Comparison of ENCODE assay signal across 11 cellular contexts in the genomic region with DNA sequence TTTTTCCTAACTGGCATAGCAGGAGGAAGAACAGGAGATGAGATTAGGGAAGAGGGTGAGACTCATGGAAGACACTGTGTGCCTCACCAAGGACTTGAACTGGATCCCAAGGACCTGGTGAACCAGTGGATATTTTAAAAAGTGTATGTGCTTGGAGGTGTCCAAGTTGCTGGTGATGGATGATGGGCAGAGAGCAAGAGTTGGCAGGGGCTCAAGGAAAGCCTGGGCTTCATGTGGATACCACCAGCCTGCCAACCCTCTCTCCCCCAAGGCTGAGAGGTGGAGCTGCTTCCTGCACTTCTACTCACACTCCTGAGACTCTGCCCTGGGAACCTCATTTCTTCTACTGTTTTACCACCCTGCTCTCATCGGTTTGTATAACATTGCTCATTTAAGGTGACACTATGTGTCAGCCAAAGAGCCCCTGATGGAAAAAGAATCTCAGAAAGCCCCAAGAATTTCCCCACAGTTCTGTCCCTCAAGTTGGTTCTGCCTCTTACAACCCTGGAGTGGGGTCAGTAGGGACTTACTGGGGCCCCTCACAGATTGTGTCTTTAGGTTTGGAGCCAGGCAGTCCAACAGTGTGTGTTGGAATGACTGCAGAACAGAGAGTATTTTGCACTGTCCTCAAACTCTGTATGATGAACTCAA. TPM values are rescaled to one million over a fixed set of nuclear protein-coding genes. Genes with fewer than 3 reads are reported as not detected.
DNase-seq lines count a peak whose midpoint lies in the region; ATAC-seq and TF ChIP-seq lines count a peak whose summit lies in the region.
"Had no signal": no experiment of that assay in that cellular context is flagged by ENCODE, and none has a peak within 500 bp of the region (broad histone marks: within the 10 kb centered on the region; RNA-seq: fewer than 3 reads in every experiment).

No MANE protein-coding gene starts in this region.

- TF ChIP-seq CTCF in right atrium auricular region (IDR thresholded peaks at IDR 0.05) (no peak), thyroid gland (IDR thresholded peaks at IDR 0.05) (no peak)

- peaks cover 14% of the 10 kb centered on the region for H3K36me3 ChIP-seq in right atrium auricular region
- no peaks in the 10 kb centered on the region for H3K36me3 ChIP-seq in thyroid gland

- H3K27ac ChIP-seq in right atrium auricular region, result peak overlapping the region; percentile 86 to 90
- H3K27ac ChIP-seq in thyroid gland, result no peak overlapping the region
- H3K27ac ChIP-seq: hepatocyte had no signal

- 46 to 48% methylated on average over 1 of the region's 1 CpG for WGBS in thyroid gland, 2 donors

- H3K4me1 ChIP-seq in right atrium auricular region, result peaks cover 0 to 73% of the 10 kb centered on the region in 2 donors
- H3K4me1 ChIP-seq in thyroid gland, result peaks cover 36 to 41% of the 10 kb centered on the region in 2 donors

- H3K9me3 ChIP-seq in right atrium auricular region (no peaks in the 10 kb centered on the region), thyroid gland (no peaks in the 10 kb centered on the region)

- TF ChIP-seq POLR2A in thyroid gland (IDR thresholded peaks at IDR 0.05), result no peak

- H3K4me3 ChIP-seq in right atrium auricular region (no peak overlapping the region), thyroid gland (replicated peaks in 1 of 3) (no peak overlapping the region)
- H3K4me3 ChIP-seq: hepatocyte had no signal

- H3K27me3 ChIP-seq in right atrium auricular region (no peaks in the 10 kb centered on the region), thyroid gland (no peaks in the 10 kb centered on the region)
- H3K27me3 ChIP-seq: hepatocyte had no signal

- ATAC-seq in GM18520 (IDR thresholded peaks at IDR 0.05; ENCODE audit: unreplicated experiment), result peak; percentile 86
- ATAC-seq in GM21423 (IDR thresholded peaks at IDR 0.05; ENCODE audit: unreplicated experiment), result peak; percentile 62
- peak; percentile 75 for ATAC-seq in HG03378 (IDR thresholded peaks at IDR 0.05; ENCODE audit: unreplicated experiment)
- ATAC-seq in GM19395 (IDR thresholded peaks at IDR 0.05; ENCODE audit: unreplicated experiment), result no peak

- no peak for DNase-seq in right atrium auricular region (ENCODE audit: low spot score)
- DNase-seq in thyroid gland, result no peak
- DNase-seq in H4 (ENCODE audit: low spot score), result no peak
- DNase-seq in KG1 (lab: John Stamatoyannopoulos, UW), result no peak
- DNase-seq: NCI-H526 treated with DMSO at 0.1 percent for 48 hours, SW 1271 had no signal

- intact Hi-C loops in thyroid gland (cut with DNase I), result no loop called here

RNA-seq across cellular contexts. Expression of a gene that starts 56.2 kb away (rescaled TPM):
- 10 to 100 TPM; 22.1 to 22.6 TPM for total RNA-seq in right atrium auricular region
- total RNA-seq in thyroid gland, result 100 to 1,000 TPM; 188 to 340 (median 256) TPM
- total RNA-seq in H4 (2014; rRNA removed; shearing (Covaris generic)), result 32.6 and 36.8 TPM in 2 replicates

Comparison
In these comparisons a context has a peak if more than half of its experiments do, and no peak if none do; other contexts are left out.
1. H3K27ac ChIP-seq: peak in right atrium auricular region (2 of 2); none in thyroid gland (0 of 3).